ENCODE assay signal across 16 cellular contexts in the genomic region with DNA sequence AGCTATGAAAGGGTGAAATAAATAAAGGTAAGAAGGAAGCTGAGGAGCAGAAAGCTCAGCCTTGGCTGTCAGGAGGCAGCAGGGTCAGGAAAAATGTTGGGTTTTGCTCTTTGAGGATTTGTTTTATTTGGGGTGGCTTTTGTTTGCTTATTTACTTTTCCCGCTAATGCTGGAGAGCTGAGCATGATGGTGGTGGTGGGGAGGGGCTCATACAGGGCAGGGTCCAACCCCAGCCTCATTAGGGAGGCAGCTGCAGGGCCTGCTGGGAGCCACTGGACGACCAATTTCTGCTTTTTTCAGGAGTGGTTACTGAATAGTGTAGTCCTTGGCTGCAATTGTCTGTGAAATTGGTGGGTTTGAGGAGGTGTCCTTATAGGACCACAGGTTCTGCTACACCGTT. TPM values are rescaled to one million over a fixed set of nuclear protein-coding genes. Genes with fewer than 3 reads are reported as not detected.
DNase-seq lines count a peak whose midpoint lies in the region; ATAC-seq and TF ChIP-seq lines count a peak whose summit lies in the region.
"Had no signal": no experiment of that assay in that cellular context is flagged by ENCODE, and none has a peak within 500 bp of the region (broad histone marks: within the 10 kb centered on the region; RNA-seq: fewer than 3 reads in every experiment).

No MANE protein-coding gene starts in this region.

- TF ChIP-seq CTCF in GM23338 (conservative IDR thresholded peaks at IDR 0.05; ENCODE audit: low read depth in 2 of 2), result no peak

- H3K27me3 Mint-ChIP-seq in GM23338 (ENCODE audit: insufficient read depth, low read depth, poor library complexity) (peaks cover 4% of the 10 kb centered on the region), naive B cell (no peaks in the 10 kb centered on the region)
- H3K27me3 Mint-ChIP-seq in activated T-helper 2 cell treated with anti-CD3 and anti-CD28 coated beads, Interferon-gamma antibody, Interleukin-2, Interleukin-4, amounts not matched to agents 10 μg/mL and 5 μg/mL and 100 μg/mL, durations not matched to agents 14 hours and 24 hours and 36 hours (ENCODE audit: low read depth), result no peaks in the 10 kb centered on the region

- no peaks in the 10 kb centered on the region for H3K9me2 ChIP-seq in GM23338 (ENCODE audit: insufficient read depth)

- H3K4me3 ChIP-seq in GM23338, result no peak overlapping the region
- H3K4me3 ChIP-seq: right atrium auricular region, tibial nerve had no signal

- no peak overlapping the region for H2AFZ ChIP-seq in GM23338

- H3K4me1 ChIP-seq in GM23338 (ENCODE audit: insufficient read depth), result peaks cover 7% of the 10 kb centered on the region; the same call in 1 of the 2 replicates

- H3K27ac Mint-ChIP-seq in GM23338, result no peak overlapping the region
- H3K27ac Mint-ChIP-seq in activated T-helper 2 cell treated with anti-CD3 and anti-CD28 coated beads, Interferon-gamma antibody, Interleukin-2, Interleukin-4, amounts not matched to agents 10 μg/mL and 5 μg/mL and 100 μg/mL, durations not matched to agents 14 hours and 24 hours and 36 hours, result peak overlapping the region; percentile 84
- peak overlapping the region in 4 of 6 donors; percentile 77 to 96 (median 90) for H3K27ac Mint-ChIP-seq in naive B cell

- no peaks in the 10 kb centered on the region for H3K27me3 ChIP-seq in GM23338 (ENCODE audit: insufficient read depth)
- H3K27me3 ChIP-seq: brain microvascular endothelial cell, right atrium auricular region, tibial nerve had no signal

- H3K4me1 Mint-ChIP-seq in GM23338 (peaks cover 27% of the 10 kb centered on the region), naive B cell (peaks cover 57 to 79% (median 66%) of the 10 kb centered on the region in 3 donors)
- peaks cover 62% of the 10 kb centered on the region for H3K4me1 Mint-ChIP-seq in activated T-helper 2 cell treated with anti-CD3 and anti-CD28 coated beads, Interferon-gamma antibody, Interleukin-2, Interleukin-4, amounts not matched to agents 10 μg/mL and 5 μg/mL and 100 μg/mL, durations not matched to agents 14 hours and 24 hours and 36 hours (ENCODE audit: low read depth)

- peaks cover 52% of the 10 kb centered on the region for H3K79me2 ChIP-seq in GM23338 (replicated peaks; ENCODE audit: insufficient read depth)

- H3K4me2 ChIP-seq in GM23338, result no peak overlapping the region

- peaks cover 4% of the 10 kb centered on the region for H4K20me1 ChIP-seq in GM23338 (replicated peaks; ENCODE audit: insufficient read depth)

- H3K4me3 Mint-ChIP-seq in GM23338 (no peak overlapping the region), naive B cell (peak overlapping the region in 7 of 8 donors; percentile 44 to 85 (median 71))
- peak overlapping the region; percentile 65 for H3K4me3 Mint-ChIP-seq in activated T-helper 2 cell treated with anti-CD3 and anti-CD28 coated beads, Interferon-gamma antibody, Interleukin-2, Interleukin-4, amounts not matched to agents 10 μg/mL and 5 μg/mL and 100 μg/mL, durations not matched to agents 14 hours and 24 hours and 36 hours (ENCODE audit: low read depth)

- intact Hi-C loops in activated T-helper 2 cell treated with anti-CD3 and anti-CD28 coated beads, Interferon-gamma antibody, Interleukin-2, Interleukin-4, amounts not matched to agents 10 μg/mL and 5 μg/mL and 100 μg/mL, durations not matched to agents 14 hours and 24 hours and 36 hours (cut with micrococcal nuclease), result no loop called here

- ATAC-seq in GM23338 (0 out of 3 replicates have a peak, but pooled peaks have one; percentile 24), naive B cell (ENCODE audit: low read depth in 2 of 2) (no peak)

- peak in 2 of 3 experiments; percentile 29 to 67 for DNase-seq in NCI-H1417 (lab: John Stamatoyannopoulos, UW)
- no peak for DNase-seq in NCI-H1417 treated with DMSO at 0.1 percent for 48 hours (lab: John Stamatoyannopoulos, UW)
- DNase-seq in GM23338 (ENCODE audit: low spot score), result no peak
- DNase-seq in activated T-helper 2 cell treated with anti-CD3 and anti-CD28 coated beads, Interferon-gamma antibody, Interleukin-2, Interleukin-4, amounts not matched to agents 10 μg/mL and 5 μg/mL and 100 μg/mL, durations not matched to agents 14 hours and 24 hours and 36 hours (ENCODE audit: low spot score), result no peak
- no peak for DNase-seq in naive B cell
- DNase-seq in H4 (ENCODE audit: low spot score), result no peak
- DNase-seq in NCI-H1930 (lab: John Stamatoyannopoulos, UW), result no peak
- no peak for DNase-seq in HUDEP-2 (lab: John Stamatoyannopoulos, UW; ENCODE audit: unreplicated experiment in 76 of 76)
- DNase-seq: 8988T, brain microvascular endothelial cell, GOT3, mesenchymal stem cell, SW 1271 had no signal

- H3K9me3 Mint-ChIP-seq in GM23338 (no peaks in the 10 kb centered on the region), naive B cell (no peaks in the 10 kb centered on the region)
- H3K9me3 Mint-ChIP-seq in activated T-helper 2 cell treated with anti-CD3 and anti-CD28 coated beads, Interferon-gamma antibody, Interleukin-2, Interleukin-4, amounts not matched to agents 10 μg/mL and 5 μg/mL and 100 μg/mL, durations not matched to agents 14 hours and 24 hours and 36 hours, result no peaks in the 10 kb centered on the region

- H3K36me3 Mint-ChIP-seq in GM23338 (ENCODE audit: low read depth) (peaks cover 19% of the 10 kb centered on the region), naive B cell (peaks cover 0 to 25% of the 10 kb centered on the region in 2 donors)
- peaks cover 62% of the 10 kb centered on the region for H3K36me3 Mint-ChIP-seq in activated T-helper 2 cell treated with anti-CD3 and anti-CD28 coated beads, Interferon-gamma antibody, Interleukin-2, Interleukin-4, amounts not matched to agents 10 μg/mL and 5 μg/mL and 100 μg/mL, durations not matched to agents 14 hours and 24 hours and 36 hours (ENCODE audit: low read depth)

- no peaks in the 10 kb centered on the region for H3F3A ChIP-seq in GM23338 (replicated peaks; ENCODE audit: low read depth)

- H3K36me3 ChIP-seq in GM23338 (ENCODE audit: insufficient read depth), result peaks cover 4% of the 10 kb centered on the region; the same call in 1 of the 2 replicates

- no peak overlapping the region; the same call in 1 of the 2 replicates for H3K27ac ChIP-seq in GM23338 (ENCODE audit: low read depth)
- H3K27ac ChIP-seq: brain microvascular endothelial cell, right atrium auricular region, tibial nerve had no signal

TF ChIP-seq in GM23338, 12 proteins besides CTCF, POLR2A, EP300 and RAD21 (continues in another document):
- TF ChIP-seq ZNF331 (CRISPR knock-in tag; IDR thresholded peaks at IDR 0.05; ENCODE audit: low read depth) (no peak), POLR2AphosphoS5 (IDR thresholded peaks at IDR 0.05; ENCODE audit: low read depth) (no peak), NANOG (IDR thresholded peaks at IDR 0.05; ENCODE audit: borderline replicate concordance) (no peak)

RNA-seq across cellular contexts. Expression of a gene that starts 36.3 kb away (rescaled TPM):
- total RNA-seq in GM23338 (2014; rRNA removed; shearing (Covaris generic)), result 37.0 and 40.1 TPM in 2 replicates
- polyA plus RNA-seq in GM23338 (2016; fragmentation: Nextera tagmentation; extraction: Ambion mirVana) (24.0 and 24.9 TPM in 2 replicates), naive B cell (ENCODE audit: low read depth in 6 of 6) (100 to 1,000 TPM in 2 of 6 donors, 10 to 100 TPM in 4; 69.3 to 136 (median 77.3) TPM)
- 61.3 and 61.7 TPM in 2 replicates for total RNA-seq in activated T-helper 2 cell treated with anti-CD3 and anti-CD28 coated beads, Interferon-gamma antibody, Interleukin-2, Interleukin-4, amounts not matched to agents 10 μg/mL and 5 μg/mL and 100 μg/mL, durations not matched to agents 14 hours and 24 hours and 36 hours
- 61.5 and 78.6 TPM in 2 replicates for total RNA-seq in H4 (2014; rRNA removed; shearing (Covaris generic))

RNA-seq across cellular contexts. Expression of a gene that starts 52.5 kb away (rescaled TPM):
- total RNA-seq in GM23338 (2014; rRNA removed; shearing (Covaris generic)), result 9.9 and 11.2 TPM in 2 replicates
- polyA plus RNA-seq in GM23338 (2016; fragmentation: Nextera tagmentation; extraction: Ambion mirVana), result 4.9 and 6.1 TPM in 2 replicates
- total RNA-seq in activated T-helper 2 cell treated with anti-CD3 and anti-CD28 coated beads, Interferon-gamma antibody, Interleukin-2, Interleukin-4, amounts not matched to agents 10 μg/mL and 5 μg/mL and 100 μg/mL, durations not matched to agents 14 hours and 24 hours and 36 hours, result 0.30 and 0.52 TPM in 2 replicates
- not detected for polyA plus RNA-seq in naive B cell (ENCODE audit: low read depth in 6 of 6)
- total RNA-seq in H4 (2014; rRNA removed; shearing (Covaris generic)), result 2.0 TPM in 2 replicates

RNA-seq across cellular contexts. Expression of a gene that starts 57.5 kb away (rescaled TPM):
- total RNA-seq in GM23338 (2014; rRNA removed; shearing (Covaris generic)), result 0.08 and 0.10 TPM in 2 replicates
- 0.11 and 0.31 TPM in 2 replicates for polyA plus RNA-seq in GM23338 (2016; fragmentation: Nextera tagmentation; extraction: Ambion mirVana)
- total RNA-seq in activated T-helper 2 cell treated with anti-CD3 and anti-CD28 coated beads, Interferon-gamma antibody, Interleukin-2, Interleukin-4, amounts not matched to agents 10 μg/mL and 5 μg/mL and 100 μg/mL, durations not matched to agents 14 hours and 24 hours and 36 hours, result 442 and 450 TPM in 2 replicates
- 100 to 1,000 TPM in 3 of 6 donors, 10 to 100 TPM in 3; 83.1 to 151 (median 99.6) TPM for polyA plus RNA-seq in naive B cell (ENCODE audit: low read depth in 6 of 6)
- not detected in 2 replicates for total RNA-seq in H4 (2014; rRNA removed; shearing (Covaris generic))
- total RNA-seq: HT1080 had no signal

Comparison
In these comparisons a context has a peak if more than half of its experiments do, and no peak if none do; other contexts are left out.
1. DNase-seq: peak in NCI-H1417 (2 of 3); none in NCI-H1417 treated with DMSO at 0.1 percent for 48 hours (single experiment), GM23338 (single experiment), activated T-helper 2 cell treated with anti-CD3 and anti-CD28 coated beads, Interferon-gamma antibody, Interleukin-2, Interleukin-4, amounts not matched to agents 10 μg/mL and 5 μg/mL and 100 μg/mL, durations not matched to agents 14 hours and 24 hours and 36 hours (single experiment), naive B cell (single experiment), H4 (single experiment), NCI-H1930 (0 of 2) and HUDEP-2 (0 of 76).
2. RNA of a gene that starts 57.5 kb away (total RNA-seq): 442 to 450 TPM in activated T-helper 2 cell treated with anti-CD3 and anti-CD28 coated beads, Interferon-gamma antibody, Interleukin-2, Interleukin-4, amounts not matched to agents 10 μg/mL and 5 μg/mL and 100 μg/mL, durations not matched to agents 14 hours and 24 hours and 36 hours; 0.08 to 0.10 TPM in GM23338 and not detected in H4; every median in the first group is over 100 times any median in the second.